20 cellular contexts compared by ENCODE assay signal in the genomic region with DNA sequence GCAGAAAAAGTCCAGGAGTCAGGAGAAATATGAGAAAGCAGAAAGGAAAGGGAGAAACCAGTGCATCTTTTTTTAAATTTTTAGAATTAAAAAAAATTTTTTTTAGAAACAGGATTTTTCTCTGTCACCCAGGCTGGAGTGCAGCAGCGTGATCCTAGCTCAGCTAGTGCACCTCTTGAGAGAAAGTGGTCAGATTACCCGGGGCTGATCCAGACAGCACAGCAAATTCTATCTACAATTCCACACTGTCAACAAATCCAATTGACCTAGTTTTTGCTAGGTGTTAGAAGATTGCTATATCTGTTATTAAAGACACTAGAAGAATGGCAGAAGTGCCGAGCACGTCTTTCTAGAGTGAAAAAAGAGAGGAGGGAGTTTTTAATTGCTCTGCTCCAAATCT.
DNase-seq lines count a peak whose midpoint lies in the region; ATAC-seq and TF ChIP-seq lines count a peak whose summit lies in the region.
"Had no signal": no experiment of that assay in that cellular context is flagged by ENCODE, and none has a peak within 500 bp of the region (broad histone marks: within the 10 kb centered on the region; RNA-seq: fewer than 3 reads in every experiment).

No MANE protein-coding gene starts in this region.

- H3K27ac Mint-ChIP-seq in natural killer cell (peak overlapping the region; percentile 14 to 39), brain (peak overlapping the region in 3 of 5 experiments; percentile 24 to 42 (median 38))
- H3K27ac Mint-ChIP-seq in natural killer cell treated with Interleukin-12 subunit alpha and Interleukin-12 subunit beta and Interleukin-15 and Interleukin-18, amount 100 ng/mL, for 72 hours, result peak overlapping the region in 1 of 2 donors; percentile 59

- ATAC-seq in natural killer cell, result no peak
- no peak for ATAC-seq in natural killer cell treated with Interleukin-12 subunit alpha and Interleukin-12 subunit beta and Interleukin-15 and Interleukin-18, amount 100 ng/mL, for 72 hours
- peak; percentile 57 for ATAC-seq in left lobe of liver
- ATAC-seq in upper lobe of right lung, result peak; percentile 53
- ATAC-seq in esophagus mucosa, result no peak
- ATAC-seq: HepG2 had no signal

- H3K9ac ChIP-seq in colonic mucosa (ENCODE audit: low read depth in 2 of 2, low read length in 2 of 2), result no peak overlapping the region
- H3K9ac ChIP-seq: SK-N-SH had no signal

- H3K27me3 Mint-ChIP-seq in natural killer cell (ENCODE audit: low read depth in 2 of 2) (no peaks in the 10 kb centered on the region), brain (peaks cover 3% of the 10 kb centered on the region)
- H3K27me3 Mint-ChIP-seq in natural killer cell treated with Interleukin-12 subunit alpha and Interleukin-12 subunit beta and Interleukin-15 and Interleukin-18, amount 100 ng/mL, for 72 hours, result no peaks in the 10 kb centered on the region
- H3K27me3 Mint-ChIP-seq: CD8-positive, alpha-beta memory T cell had no signal

- H3K36me3 Mint-ChIP-seq in natural killer cell (no peaks in the 10 kb centered on the region), brain (peaks cover 4% of the 10 kb centered on the region)
- H3K36me3 Mint-ChIP-seq in natural killer cell treated with Interleukin-12 subunit alpha and Interleukin-12 subunit beta and Interleukin-15 and Interleukin-18, amount 100 ng/mL, for 72 hours, result peaks cover 14% of the 10 kb centered on the region

- H3K4me3 ChIP-seq in upper lobe of right lung (no peak overlapping the region), colonic mucosa (no peak overlapping the region)

- H3K4me1 ChIP-seq in upper lobe of right lung (peaks cover 18% of the 10 kb centered on the region), colonic mucosa (no peaks in the 10 kb centered on the region)

- H3K4me3 Mint-ChIP-seq in natural killer cell (no peak overlapping the region), brain (no peak overlapping the region)
- no peak overlapping the region for H3K4me3 Mint-ChIP-seq in natural killer cell treated with Interleukin-12 subunit alpha and Interleukin-12 subunit beta and Interleukin-15 and Interleukin-18, amount 100 ng/mL, for 72 hours
- H3K4me3 Mint-ChIP-seq: CD8-positive, alpha-beta memory T cell had no signal

- H3K27ac ChIP-seq in upper lobe of right lung, result no peak overlapping the region
- no peak overlapping the region for H3K27ac ChIP-seq in colonic mucosa

- H3K4me1 Mint-ChIP-seq in natural killer cell (peaks cover 29 to 42% of the 10 kb centered on the region in 2 donors), brain (peaks cover 41% of the 10 kb centered on the region)
- peaks cover 30 to 35% of the 10 kb centered on the region in 2 donors for H3K4me1 Mint-ChIP-seq in natural killer cell treated with Interleukin-12 subunit alpha and Interleukin-12 subunit beta and Interleukin-15 and Interleukin-18, amount 100 ng/mL, for 72 hours (ENCODE audit: low read depth in 2 of 2)

- H3K9me3 Mint-ChIP-seq in natural killer cell, result no peaks in the 10 kb centered on the region
- no peaks in the 10 kb centered on the region for H3K9me3 Mint-ChIP-seq in natural killer cell treated with Interleukin-12 subunit alpha and Interleukin-12 subunit beta and Interleukin-15 and Interleukin-18, amount 100 ng/mL, for 72 hours
- peaks cover 0 to 3% (median 0%) of the 10 kb centered on the region in 5 experiments for H3K9me3 Mint-ChIP-seq in brain
- H3K9me3 Mint-ChIP-seq: CD8-positive, alpha-beta memory T cell had no signal

- H3K9me3 ChIP-seq in upper lobe of right lung (no peaks in the 10 kb centered on the region), colonic mucosa (no peaks in the 10 kb centered on the region)
- H3K9me3 ChIP-seq: SK-N-SH had no signal

- no peaks in the 10 kb centered on the region for H3K27me3 ChIP-seq in upper lobe of right lung
- no peaks in the 10 kb centered on the region for H3K27me3 ChIP-seq in colonic mucosa

- intact Hi-C loops in natural killer cell (cut with micrococcal nuclease), result no loop called here
- intact Hi-C loops in upper lobe of right lung (cut with DNase I), result no loop called here
- intact Hi-C loops in colonic mucosa (cut with DNase I), result no loop called here

- H3K36me3 ChIP-seq in upper lobe of right lung (no peaks in the 10 kb centered on the region), colonic mucosa (no peaks in the 10 kb centered on the region)

- no peak for TF ChIP-seq CTCF in natural killer cell (IDR thresholded peaks at IDR 0.05)
- TF ChIP-seq CTCF in brain (conservative IDR thresholded peaks at IDR 0.05), result no peak
- no peak for TF ChIP-seq CTCF in upper lobe of right lung (IDR thresholded peaks at IDR 0.05)
- TF ChIP-seq CTCF in colonic mucosa (IDR thresholded peaks at IDR 0.05), result no peak

- DNase-seq in natural killer cell (no peak), left lobe of liver (ENCODE audit: low spot score) (no peak), upper lobe of right lung (no peak), colonic mucosa (no peak)
- no peak for DNase-seq in natural killer cell treated with Interleukin-12 subunit alpha and Interleukin-12 subunit beta and Interleukin-15 and Interleukin-18, amount 100 ng/mL, for 72 hours (ENCODE audit: low spot score)
- DNase-seq: ACHN; C1 segment of cervical spinal cord; CD8-positive, alpha-beta memory T cell; DMS79 treated with DMSO at 0.1 percent for 48 hours; KBM-7; NCI-H1105 treated with DMSO at 0.1 percent for 48 hours; NCI-H1694; NCI-H2081 treated with DMSO at 0.1 percent for 48 hours; NCI-H2227 treated with DMSO at 0.1 percent for 48 hours; NCI-H510A treated with DMSO at 0.1 percent for 48 hours; SHP77 treated with DMSO at 0.1 percent for 48 hours; SK-N-SH had no signal

Comparison
In these comparisons a context has a peak if more than half of its experiments do, and no peak if none do; other contexts are left out.
1. ATAC-seq: peak in left lobe of liver (single experiment) and upper lobe of right lung (single experiment); none in natural killer cell (0 of 3), natural killer cell treated with Interleukin-12 subunit alpha and Interleukin-12 subunit beta and Interleukin-15 and Interleukin-18, amount 100 ng/mL, for 72 hours (0 of 2) and esophagus mucosa (single experiment).